Comparison of ENCODE assay signal across 21 cellular contexts in the genomic region with DNA sequence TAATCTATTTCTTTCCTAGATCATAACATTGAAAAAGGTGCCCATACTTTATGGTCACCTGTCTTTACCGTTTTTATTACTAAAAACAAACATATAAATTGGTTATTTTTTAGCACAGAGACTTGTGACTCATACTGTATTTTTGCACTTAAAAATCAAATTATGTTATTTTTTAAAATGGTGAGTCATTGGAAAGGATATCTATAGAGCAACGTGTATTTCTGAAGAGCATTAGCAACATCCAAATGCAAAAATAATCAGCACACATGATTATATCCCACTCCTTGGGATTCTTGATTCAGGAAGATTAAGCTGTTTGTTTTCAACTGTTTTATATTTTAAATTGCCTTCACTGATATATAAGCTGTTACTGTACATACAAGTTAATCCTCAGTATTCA.
"Had no signal": no experiment of that assay in that cellular context is flagged by ENCODE, and none has a peak within 500 bp of the region (broad histone marks: within the 10 kb centered on the region; RNA-seq: fewer than 3 reads in every experiment).

No MANE protein-coding gene starts in this region.

- H3K36me3 ChIP-seq: pancreas had no signal

- H3K27me3 Mint-ChIP-seq: progenitor cell of endocrine pancreas, type B pancreatic cell had no signal

- H3K4me2 ChIP-seq: neural progenitor cell had no signal

- H3K9me3 Mint-ChIP-seq: natural killer cell; neural progenitor cell; stimulated activated effector memory CD8-positive, alpha-beta T cell treated with anti-CD3 and anti-CD28 coated beads, Interleukin-12 subunit alpha, Interleukin-12 subunit beta, amount 100 ng/mL, for 72 hours; type B pancreatic cell had no signal

- H3K27ac ChIP-seq: neural progenitor cell, suprapubic skin, thyroid gland had no signal

- H3K27me3 ChIP-seq: neural progenitor cell, pancreas, suprapubic skin, thyroid gland had no signal

- H3K4me1 Mint-ChIP-seq: natural killer cell; stimulated activated effector memory CD8-positive, alpha-beta T cell treated with anti-CD3 and anti-CD28 coated beads, Interleukin-12 subunit alpha, Interleukin-12 subunit beta, amount 100 ng/mL, for 72 hours had no signal

- H3K4me1 ChIP-seq: neural progenitor cell, suprapubic skin, thyroid gland had no signal

- H3K9ac ChIP-seq: neural progenitor cell had no signal

- H3K4me3 ChIP-seq: mucosa of descending colon, neural progenitor cell, pancreas, suprapubic skin, thyroid gland had no signal

- DNase-seq: foreskin melanocyte; head of caudate nucleus; hippocampal formation; kidney glomerular epithelial cell; mammary epithelial cell; mucosa of descending colon; natural killer cell; nucleus accumbens; pancreas; right cardiac atrium; small intestine; stimulated activated CD4-positive, alpha-beta T cell treated with anti-CD3 and anti-CD28 coated beads, Interleukin-4, amount 100 ng/mL, for 1 hour; stimulated activated CD8-positive, alpha-beta memory T cell treated with anti-CD3 and anti-CD28 coated beads, Interleukin-4, amount 100 ng/mL, for 48 hours; stimulated activated naive CD8-positive, alpha-beta T cell treated with anti-CD3 and anti-CD28 coated beads, Interleukin-15, Interleukin-2, amounts not matched to agents 100 U/mL and 50 U/mL, for 24 hours; thyroid gland had no signal

- H2AFZ ChIP-seq: neural progenitor cell had no signal

- H3K9me3 ChIP-seq: mucosa of descending colon, pancreas, suprapubic skin, thyroid gland had no signal

- H3K4me3 Mint-ChIP-seq: natural killer cell; neural progenitor cell; stimulated activated effector memory CD8-positive, alpha-beta T cell treated with anti-CD3 and anti-CD28 coated beads, Interleukin-12 subunit alpha, Interleukin-12 subunit beta, amount 100 ng/mL, for 72 hours; type B pancreatic cell had no signal

- H3K27ac Mint-ChIP-seq: natural killer cell; neural progenitor cell; stimulated activated effector memory CD8-positive, alpha-beta T cell treated with anti-CD3 and anti-CD28 coated beads, Interleukin-12 subunit alpha, Interleukin-12 subunit beta, amount 100 ng/mL, for 72 hours; type B pancreatic cell had no signal

- ATAC-seq: left lobe of liver; mucosa of descending colon; natural killer cell; pancreas; right cardiac atrium; stimulated activated effector memory CD8-positive, alpha-beta T cell treated with anti-CD3 and anti-CD28 coated beads, Interleukin-12 subunit alpha, Interleukin-12 subunit beta, amount 100 ng/mL, for 72 hours; stimulated activated naive CD8-positive, alpha-beta T cell treated with anti-CD3 and anti-CD28 coated beads, Interleukin-15, Interleukin-2, amounts not matched to agents 100 U/mL and 50 U/mL, for 24 hours had no signal
